28 cellular contexts compared by ENCODE assay signal in genomic region chr17:79468183-79468944, GRCh38.
"Had no signal": no experiment of that assay in that cellular context is flagged by ENCODE, and none has a peak within 500 bp of the region (broad histone marks: within the 10 kb centered on the region; RNA-seq: fewer than 3 reads in every experiment).

No MANE protein-coding gene starts in this region.

- H3K9me3 ChIP-seq: esophagus squamous epithelium, gastroesophageal sphincter, heart right ventricle had no signal

- DNase-seq: activated CD4-positive, alpha-beta memory T cell treated with anti-CD3 and anti-CD28 coated beads, Interleukin-2, amount 10 ng/mL, durations not matched to agents 7 days and 5 days; activated CD4-positive, alpha-beta T cell treated with anti-CD3 and anti-CD28 coated beads for 36 hours; activated CD4-positive, alpha-beta T cell treated with anti-CD3 and anti-CD28 coated beads, Interleukin-2, amount 10 ng/mL, durations not matched to agents 24 days and 14 days; activated CD4-positive, alpha-beta T cell treated with anti-CD3 and anti-CD28 coated beads, Interleukin-2, amount 50 U/mL, for 4 hours; activated CD4-positive, CD25-positive, alpha-beta regulatory T cell; activated CD4-positive, CD25-positive, alpha-beta regulatory T cell treated with anti-CD3 and anti-CD28 coated beads, Interleukin-2, amount 50 U/mL, for 72 hours; activated CD8-positive, alpha-beta memory T cell treated with anti-CD3 and anti-CD28 coated beads, Interleukin-2, amount 50 U/mL, for 48 hours; activated gamma-delta T cell; activated naive CD4-positive, alpha-beta T cell; activated naive CD4-positive, alpha-beta T cell treated with anti-CD3 and anti-CD28 coated beads, Interleukin-2, amount 10 ng/mL, durations not matched to agents 7 days and 5 days; activated naive CD8-positive, alpha-beta T cell treated with anti-CD3 and anti-CD28 coated beads, Interleukin-2, amount 10 ng/mL, durations not matched to agents 7 days and 5 days; activated T-cell treated with anti-CD3 and anti-CD28 coated beads for 4 hours; activated T-cell treated with anti-CD3 and anti-CD28 coated beads, Interleukin-2, amount 50 U/mL, for 24 hours; activated T-cell treated with anti-CD3 and anti-CD28 coated beads, Interleukin-2, amount 50 U/mL, for 72 hours; anterior cingulate cortex; brain microvascular endothelial cell; effector CD8-positive, alpha-beta T cell; esophagus squamous epithelium; foreskin melanocyte; heart right ventricle; T-helper 2 cell had no signal

- ATAC-seq: activated CD4-positive, alpha-beta T cell treated with anti-CD3 and anti-CD28 coated beads for 36 hours; activated naive CD4-positive, alpha-beta T cell treated with anti-CD3 and anti-CD28 coated beads, Interleukin-2, amount 50 U/mL, for 72 hours; activated T-cell treated with anti-CD3 and anti-CD28 coated beads, Interleukin-2, amount 50 U/mL, for 72 hours; gastroesophageal sphincter; heart right ventricle had no signal

- FAIRE-seq: astrocyte, colon, endometrium, endothelial cell of umbilical vein had no signal

- H3K4me1 ChIP-seq: esophagus squamous epithelium, gastroesophageal sphincter, heart right ventricle had no signal

- H3K27ac ChIP-seq: brain microvascular endothelial cell, epithelial cell of prostate, esophagus squamous epithelium, gastroesophageal sphincter, heart right ventricle had no signal

- H3K4me3 ChIP-seq: esophagus squamous epithelium, gastroesophageal sphincter, heart right ventricle had no signal

- H3K36me3 ChIP-seq: brain microvascular endothelial cell, esophagus squamous epithelium, gastroesophageal sphincter, heart right ventricle had no signal
